In genomic region chr13:51844862-51845573, GRCh38 we compare ENCODE assay signal across 1 cellular context.
TF ChIP-seq lines count a peak whose summit lies in the region.

TMEM272 (minus strand) TSS chr13:51845177; CDS start chr13:51838530, 6,647 bp downstream.

TF ChIP-seq in HepG2, 621 proteins besides CTCF, POLR2A, EP300 and RAD21 (continued from another document and continues in another):
- TF ChIP-seq GATAD2A (CRISPR knock-in tag; IDR thresholded peaks at IDR 0.05) (peak; percentile 37; the same call in 1 of the 2 replicates), ZNF292 (CRISPR knock-in tag; IDR thresholded peaks at IDR 0.05; ENCODE audit: borderline replicate concordance, low read depth) (no peak), BRD4 (CRISPR knock-in tag; IDR thresholded peaks at IDR 0.05) (peak; percentile 60; the same call in 1 of the 2 replicates), ZNF280D (CRISPR knock-in tag; IDR thresholded peaks at IDR 0.05) (0 out of 2 replicates have a peak, but pooled peaks have one; percentile 63), DZIP1 (CRISPR knock-in tag; IDR thresholded peaks at IDR 0.05) (no peak), HMGA1 (CRISPR knock-in tag; conservative IDR thresholded peaks at IDR 0.05) (no peak), PHF5A (CRISPR knock-in tag; IDR thresholded peaks at IDR 0.05; ENCODE audit: low read depth, unreplicated experiment) (no peak), CHD2 (IDR thresholded peaks at IDR 0.05; ENCODE audit: low read depth, low read length) (no peak), TSC22D2 (CRISPR knock-in tag; IDR thresholded peaks at IDR 0.05; ENCODE audit: borderline replicate concordance) (no peak), ZNF580 (CRISPR knock-in tag; IDR thresholded peaks at IDR 0.05; ENCODE audit: borderline replicate concordance, low read depth) (peak; percentile 53; the same call in 1 of the 2 replicates), MIXL1 (CRISPR knock-in tag; IDR thresholded peaks at IDR 0.05) (0 out of 2 replicates have a peak, but pooled peaks have one; percentile 27), ZNF414 (CRISPR knock-in tag; IDR thresholded peaks at IDR 0.05) (no peak), THRA (CRISPR knock-in tag; IDR thresholded peaks at IDR 0.05; ENCODE audit: borderline replicate concordance) (0 out of 2 replicates have a peak, but pooled peaks have one; percentile 26), ARID4A (CRISPR knock-in tag; IDR thresholded peaks at IDR 0.05; ENCODE audit: borderline replicate concordance) (no peak), MYC (CRISPR knock-in tag; IDR thresholded peaks at IDR 0.05; ENCODE audit: borderline replicate concordance) (peak; percentile 35; the same call in 1 of the 2 replicates), SPEN (CRISPR knock-in tag; IDR thresholded peaks at IDR 0.05; ENCODE audit: low read depth) (no peak), ZMYM4 (CRISPR knock-in tag; IDR thresholded peaks at IDR 0.05) (peak; percentile 57; the same call in 1 of the 2 replicates), GABPB1 (CRISPR knock-in tag; IDR thresholded peaks at IDR 0.05) (0 out of 2 replicates have a peak, but pooled peaks have one; percentile 22), ZFP91 (CRISPR knock-in tag; IDR thresholded peaks at IDR 0.05; ENCODE audit: borderline replicate concordance) (peak; percentile 38; the same call in 1 of the 2 replicates), ZNF678 (CRISPR knock-in tag; IDR thresholded peaks at IDR 0.05) (no peak), EHMT2 (IDR thresholded peaks at IDR 0.05; ENCODE audit: borderline replicate concordance, low read depth, low read length) (peak; percentile 96), ZNF788 (CRISPR knock-in tag; IDR thresholded peaks at IDR 0.05; ENCODE audit: borderline replicate concordance) (peak; percentile 49; the same call in 1 of the 2 replicates), ZNF883 (CRISPR knock-in tag; IDR thresholded peaks at IDR 0.05; ENCODE audit: not compliant biosample characterization) (peak; percentile 19), ZNF574 (CRISPR knock-in tag; IDR thresholded peaks at IDR 0.05) (0 out of 2 replicates have a peak, but pooled peaks have one; percentile 15), FOSL2 (CRISPR knock-in tag; IDR thresholded peaks at IDR 0.05) (peak; percentile 19; the same call in 1 of the 2 replicates), ZNF644 (CRISPR knock-in tag; IDR thresholded peaks at IDR 0.05; ENCODE audit: low read depth) (peak; percentile 50; the same call in 1 of the 2 replicates), ZUFSP (CRISPR knock-in tag; IDR thresholded peaks at IDR 0.05; ENCODE audit: borderline replicate concordance) (no peak), EED (CRISPR knock-in tag; IDR thresholded peaks at IDR 0.05) (0 out of 2 replicates have a peak, but pooled peaks have one; percentile 54), DNMT3B (CRISPR knock-in tag; conservative IDR thresholded peaks at IDR 0.05) (0 out of 2 replicates have a peak, but pooled peaks have one; percentile 28), HOXA3 (CRISPR knock-in tag; IDR thresholded peaks at IDR 0.05) (peak; percentile 57; the same call in 1 of the 2 replicates), TRIM24 (CRISPR knock-in tag; IDR thresholded peaks at IDR 0.05) (no peak), MAX (IDR thresholded peaks at IDR 0.05) (peak; percentile 63), GATAD1 (CRISPR knock-in tag; IDR thresholded peaks at IDR 0.05) (peak; percentile 32; the same call in 1 of the 2 replicates), THAP11 (CRISPR knock-in tag; IDR thresholded peaks at IDR 0.05) (0 out of 2 replicates have a peak, but pooled peaks have one; percentile 49), PITX1 (CRISPR knock-in tag; IDR thresholded peaks at IDR 0.05) (0 out of 2 replicates have a peak, but pooled peaks have one; percentile 11), MZF1 (CRISPR knock-in tag; IDR thresholded peaks at IDR 0.05; ENCODE audit: borderline replicate concordance) (no peak), YY1 (IDR thresholded peaks at IDR 0.05; ENCODE audit: insufficient read depth, insufficient replicate concordance, low read depth, low read length) (peak; percentile 95), KDM2A (CRISPR knock-in tag; IDR thresholded peaks at IDR 0.05; ENCODE audit: borderline replicate concordance, low read depth) (peak; percentile 59; the same call in 1 of the 2 replicates), TBX2 (CRISPR knock-in tag; IDR thresholded peaks at IDR 0.05; ENCODE audit: borderline replicate concordance) (0 out of 2 replicates have a peak, but pooled peaks have one; percentile 36), XRCC5 (optimal IDR thresholded peaks at IDR 0.05; ENCODE audit: low read length) (peak; percentile 79)
